ENCODE assay signal across 8 cellular contexts in genomic region chr1:243254927-243255790, GRCh38. TPM values are rescaled to one million over a fixed set of nuclear protein-coding genes. Genes with fewer than 3 reads are reported as not detected.
DNase-seq lines count a peak whose midpoint lies in the region; ATAC-seq and TF ChIP-seq lines count a peak whose summit lies in the region.

TSS of gene CEP170 (minus strand) at chr1:243255281. CDS start at chr1:243225280, 30,001 bp downstream.

- H3K27me3 ChIP-seq in PC-9 (ENCODE audit: insufficient read depth, low read depth), result no peaks in the 10 kb centered on the region
- H3K27me3 ChIP-seq in esophagus muscularis mucosa, result no peaks in the 10 kb centered on the region

- H3K27ac ChIP-seq in PC-9 (peak within 1 kb of the TSS; percentile 45), esophagus muscularis mucosa (replicated peaks in 1 of 4) (peak within 1 kb of the TSS; percentile 91 to 98 (median 97))

- peak within 1 kb of the TSS; percentile 97 for H2AFZ ChIP-seq in PC-9

- H3K4me2 ChIP-seq in PC-9, result peak within 1 kb of the TSS; percentile 100

- H4K20me1 ChIP-seq in PC-9 (ENCODE audit: insufficient read depth), result peaks cover 3% of the 10 kb centered on the region; the same call in 1 of the 2 replicates

- H3F3A ChIP-seq in PC-9 (ENCODE audit: insufficient read depth, low read depth), result no peaks in the 10 kb centered on the region

- WGBS in esophagus muscularis mucosa, result 0% methylated on average over 22 of the region's 74 CpGs

- peaks cover 20 to 42% (median 39%) of the 10 kb centered on the region in 3 donors for H3K4me1 Mint-ChIP-seq in IgD-negative memory B cell
- H3K4me1 Mint-ChIP-seq in activated T-cell treated with anti-CD3 and anti-CD28 coated beads, Interleukin-2, amount 50 U/mL, for 4 hours (ENCODE audit: low read depth), result peaks cover 42% of the 10 kb centered on the region

- H3K36me3 ChIP-seq in PC-9 (ENCODE audit: low read depth) (no peaks in the 10 kb centered on the region), esophagus muscularis mucosa (peaks cover 0 to 3% (median 0%) of the 10 kb centered on the region in 4 donors)

- H3K9me2 ChIP-seq in PC-9 (ENCODE audit: insufficient read depth), result 0 out of 2 replicates have a peak, but pooled peaks cover 5% of the 10 kb centered on the region

- POLR2A ChIA-PET in PC-9 (lab: Charles Lee; ENCODE audit: unreplicated experiment), result interaction anchor here (0.5 kb wide), 1 partner anchor 1260 kb away, joined by 3 read pairs; no protein-coding TSS in a partner anchor

- no peaks in the 10 kb centered on the region for H3K27me3 Mint-ChIP-seq in IgD-negative memory B cell
- no peaks in the 10 kb centered on the region for H3K27me3 Mint-ChIP-seq in activated T-cell treated with anti-CD3 and anti-CD28 coated beads, Interleukin-2, amount 50 U/mL, for 4 hours (ENCODE audit: low read depth)

- CTCF ChIA-PET in PC-9 (lab: Charles Lee), result no interaction called here

- H3K4me3 Mint-ChIP-seq in IgD-negative memory B cell, result peak within 1 kb of the TSS; percentile 95 to 100 (median 99)
- H3K4me3 Mint-ChIP-seq in activated T-cell treated with anti-CD3 and anti-CD28 coated beads, Interleukin-2, amount 50 U/mL, for 4 hours, result peak within 1 kb of the TSS; percentile 98

- H3K27ac Mint-ChIP-seq in IgD-negative memory B cell, result peak within 1 kb of the TSS; percentile 99 to 100 (median 99)

- H3K9me3 ChIP-seq in PC-9 (ENCODE audit: insufficient read depth, low read depth) (no peaks in the 10 kb centered on the region), esophagus muscularis mucosa (no peaks in the 10 kb centered on the region)

- H3K79me2 ChIP-seq in PC-9 (ENCODE audit: low read depth), result peaks cover 75% of the 10 kb centered on the region

- no peaks in the 10 kb centered on the region for H3K9me3 Mint-ChIP-seq in IgD-negative memory B cell
- no peaks in the 10 kb centered on the region for H3K9me3 Mint-ChIP-seq in activated T-cell treated with anti-CD3 and anti-CD28 coated beads, Interleukin-2, amount 50 U/mL, for 4 hours

- intact Hi-C loops in PC-9 (cut with micrococcal nuclease; ENCODE audit: unreplicated experiment) (loop anchor here (10.0 kb wide), 2 partner anchors 1200 to 1400 kb away; partner anchors contain the start of genes ADSS2 and DESI2), esophagus muscularis mucosa (cut with DNase I) (loop anchor here (5.0 to 10.0 kb wide), 2 partner anchors 590 to 1197 kb away; partner anchors contain the start of gene ADSS2)

- TF ChIP-seq CTCF in PC-9 (conservative IDR thresholded peaks at IDR 0.05) (no peak), esophagus muscularis mucosa (IDR thresholded peaks at IDR 0.05) (no peak)

- ATAC-seq in GM21529 (IDR thresholded peaks at IDR 0.05; ENCODE audit: unreplicated experiment), result peak; percentile 50
- ATAC-seq in activated T-cell treated with anti-CD3 and anti-CD28 coated beads, Interleukin-2, amount 50 U/mL, for 4 hours, result peak; percentile 72

- H3K4me3 ChIP-seq in PC-9, result peak within 1 kb of the TSS; percentile 76
- peak within 1 kb of the TSS; percentile 79 to 99 (median 90) for H3K4me3 ChIP-seq in esophagus muscularis mucosa

- peaks cover 37% of the 10 kb centered on the region for H3K4me1 ChIP-seq in PC-9 (replicated peaks; ENCODE audit: insufficient read depth)
- H3K4me1 ChIP-seq in esophagus muscularis mucosa, result peaks cover 20 to 56% (median 48%) of the 10 kb centered on the region in 4 donors

- peak; percentile 71 for TF ChIP-seq POLR2A in esophagus muscularis mucosa (IDR thresholded peaks at IDR 0.05; ENCODE audit: low read depth)

- BruUV-seq in PC-9 (replicated peaks; lab: Mats Ljungman, UMichigan), result no TSS peak

- H3K36me3 Mint-ChIP-seq in IgD-negative memory B cell, result peaks cover 1% of the 10 kb centered on the region
- H3K36me3 Mint-ChIP-seq in activated T-cell treated with anti-CD3 and anti-CD28 coated beads, Interleukin-2, amount 50 U/mL, for 4 hours (ENCODE audit: insufficient read depth), result peaks cover 1% of the 10 kb centered on the region

- no peak for TF ChIP-seq EP300 in esophagus muscularis mucosa (IDR thresholded peaks at IDR 0.05)

- DNase-seq in DMS114 treated with DMSO at 0.1 percent for 48 hours (lab: John Stamatoyannopoulos, UW; ENCODE audit: unreplicated experiment), result peak; percentile 96
- DNase-seq in PC-9, result peak; percentile 80 to 90
- peak; percentile 80 for DNase-seq in activated T-cell treated with anti-CD3 and anti-CD28 coated beads, Interleukin-2, amount 50 U/mL, for 4 hours
- DNase-seq in esophagus muscularis mucosa (ENCODE audit: extremely low spot score), result peak; percentile 97
- DNase-seq in myocyte (ENCODE audit: low read depth), result peak; percentile 99
- peak; percentile 78 to 88 for DNase-seq in stimulated activated CD8-positive, alpha-beta memory T cell treated with anti-CD3 and anti-CD28 coated beads, Interleukin-7, amount 100 ng/mL, for 48 hours (ENCODE audit: extremely low read depth in 1 of 2, low read depth in 1 of 2)

RNA-seq across cellular contexts. Expression of gene CEP170, which starts in this region (rescaled TPM):
- 18.5 TPM for polyA plus RNA-seq in IgD-negative memory B cell
- total RNA-seq in PC-9 (2021), result 40.8 and 44.6 TPM in 2 replicates
- total RNA-seq in activated T-cell treated with anti-CD3 and anti-CD28 coated beads, Interleukin-2, amount 50 U/mL, for 4 hours, result 10 to 100 TPM; 48.7 to 56.9 (median 54.9) TPM
- total RNA-seq in esophagus muscularis mucosa, result 10 to 100 TPM; 22.2 to 36.0 (median 30.9) TPM
- 92.2 and 145 TPM in 2 replicates for total RNA-seq in myocyte
- 26.8 TPM for polyA plus RNA-seq in myocyte (2012)

Comparison
In these comparisons a context has a peak if more than half of its experiments do, and no peak if none do; other contexts are left out.
1. Peak in every context shown above with its lines: DNase-seq, ATAC-seq, H3K4me3 ChIP-seq and H3K27ac ChIP-seq.